In genomic region chr13:30720470-30720869, GRCh38 we compare ENCODE assay signal across 9 cellular contexts. TPM values are rescaled to one million over a fixed set of nuclear protein-coding genes. Genes with fewer than 3 reads are reported as not detected.
DNase-seq lines count a peak whose midpoint lies in the region; ATAC-seq and TF ChIP-seq lines count a peak whose summit lies in the region.
"Had no signal": no experiment of that assay in that cellular context is flagged by ENCODE, and none has a peak within 500 bp of the region (broad histone marks: within the 10 kb centered on the region; RNA-seq: fewer than 3 reads in every experiment).

No MANE protein-coding gene starts in this region.

- H3K9ac ChIP-seq in OCI-LY3 (ENCODE audit: low read length) (no peak overlapping the region; the same call in 1 of the 2 replicates), smooth muscle cell (ENCODE audit: low read depth) (no peak overlapping the region)

- H3K27ac Mint-ChIP-seq in mesothelial cell of epicardium: no peak overlapping the region

- peak overlapping the region; percentile 42 for H3K4me3 ChIP-seq in OCI-LY3 (ENCODE audit: low read length)
- H3K4me3 ChIP-seq in smooth muscle cell: no peak overlapping the region
- no peak overlapping the region for H3K4me3 ChIP-seq in tibial nerve

- ATAC-seq in GM18907 (IDR thresholded peaks at IDR 0.05; ENCODE audit: unreplicated experiment) (peak; percentile 73), HG02885 (IDR thresholded peaks at IDR 0.05; ENCODE audit: poor library complexity, unreplicated experiment) (peak; percentile 84)

- peaks cover 7% of the 10 kb centered on the region for H3F3A ChIP-seq in smooth muscle cell (ENCODE audit: low read depth)

- H3K4me3 Mint-ChIP-seq in mesothelial cell of epicardium: no peak overlapping the region

- H3K4me1 Mint-ChIP-seq in mesothelial cell of epicardium: peaks cover 6% of the 10 kb centered on the region

- H4K20me1 ChIP-seq in OCI-LY3 (ENCODE audit: insufficient read depth, low read length) (no peaks in the 10 kb centered on the region), smooth muscle cell (ENCODE audit: low read depth) (no peaks in the 10 kb centered on the region)

- H3K27me3 Mint-ChIP-seq in mesothelial cell of epicardium (ENCODE audit: low read depth): no peaks in the 10 kb centered on the region

- H3K36me3 Mint-ChIP-seq in mesothelial cell of epicardium: no peaks in the 10 kb centered on the region

- no peak for TF ChIP-seq POLR2A in tibial nerve (IDR thresholded peaks at IDR 0.05)

- no peaks in the 10 kb centered on the region for H3K9me3 Mint-ChIP-seq in mesothelial cell of epicardium

- H3K79me2 ChIP-seq in OCI-LY3 (ENCODE audit: low read length): no peaks in the 10 kb centered on the region
- H3K79me2 ChIP-seq in smooth muscle cell (ENCODE audit: low read depth): no peaks in the 10 kb centered on the region

- TF ChIP-seq EP300 in tibial nerve (IDR thresholded peaks at IDR 0.05): no peak

- peak overlapping the region; percentile 69 for H3K4me2 ChIP-seq in OCI-LY3 (ENCODE audit: low read length)
- peak overlapping the region; percentile 70 for H3K4me2 ChIP-seq in smooth muscle cell

- peaks cover 46% of the 10 kb centered on the region for H3K4me1 ChIP-seq in OCI-LY3 (ENCODE audit: low read length)
- peaks cover 5% of the 10 kb centered on the region for H3K4me1 ChIP-seq in smooth muscle cell (ENCODE audit: low read depth)
- H3K4me1 ChIP-seq in tibial nerve: peaks cover 0 to 7% (median 0%) of the 10 kb centered on the region in 4 donors

- H3K27ac ChIP-seq in OCI-LY3 (ENCODE audit: low read length) (peak overlapping the region; percentile 66), smooth muscle cell (ENCODE audit: low read depth) (peak overlapping the region; percentile 87), tibial nerve (no peak overlapping the region)

- TF ChIP-seq CTCF in OCI-LY3 (IDR thresholded peaks at IDR 0.05; ENCODE audit: low read depth, low read length): no peak
- no peak for TF ChIP-seq CTCF in smooth muscle cell (IDR thresholded peaks at IDR 0.05; ENCODE audit: borderline replicate concordance, insufficient read depth, poor library complexity, severe bottlenecking)
- TF ChIP-seq CTCF in tibial nerve (IDR thresholded peaks at IDR 0.05): no peak
- no peak for TF ChIP-seq CTCF in mesothelial cell of epicardium (IDR thresholded peaks at IDR 0.05; ENCODE audit: unreplicated experiment)

- no peaks in the 10 kb centered on the region for H3K36me3 ChIP-seq in OCI-LY3 (replicated peaks; ENCODE audit: low read depth, low read length)
- H3K36me3 ChIP-seq in smooth muscle cell (ENCODE audit: low read depth): no peaks in the 10 kb centered on the region
- H3K36me3 ChIP-seq in tibial nerve: no peaks in the 10 kb centered on the region

- H3K27me3 ChIP-seq in OCI-LY3 (ENCODE audit: low read depth, low read length) (peaks cover 30% of the 10 kb centered on the region), smooth muscle cell (ENCODE audit: low read depth) (no peaks in the 10 kb centered on the region), tibial nerve (no peaks in the 10 kb centered on the region)

- DNase-seq in smooth muscle cell (lab: John Stamatoyannopoulos, UW; ENCODE audit: unreplicated experiment) (no peak), tibial nerve (ENCODE audit: low spot score in 2 of 2) (no peak), epidermal melanocyte (ENCODE audit: insufficient read length, low spot score) (no peak), mesothelial cell of epicardium (ENCODE audit: low spot score in 2 of 2, unreplicated experiment in 2 of 2) (no peak)
- DNase-seq in activated naive CD4-positive, alpha-beta T cell treated with anti-CD3 and anti-CD28 coated beads, Interleukin-2, amount 50 U/mL, for 16 hours: no peak
- DNase-seq: NCI-H2171 had no signal

- H2AFZ ChIP-seq in OCI-LY3 (ENCODE audit: low read depth, low read length) (no peak overlapping the region), smooth muscle cell (ENCODE audit: low read depth) (no peak overlapping the region)

- H3K9me3 ChIP-seq in OCI-LY3 (ENCODE audit: insufficient read depth, low read length) (no peaks in the 10 kb centered on the region), smooth muscle cell (replicated peaks; ENCODE audit: low read depth) (no peaks in the 10 kb centered on the region), tibial nerve (no peaks in the 10 kb centered on the region)

RNA-seq across cellular contexts. Expression of gene ALOX5AP, which starts 14.9 kb away (rescaled TPM):
- total RNA-seq in smooth muscle cell: 2.6 TPM in 1 of 2 replicates, not detected in the other
- polyA plus RNA-seq in smooth muscle cell: 0.22 and 0.85 TPM in 2 replicates
- 10 to 100 TPM; 25.3 to 41.4 (median 33.1) TPM for total RNA-seq in tibial nerve
- 0.25 TPM in 2 of 3 replicates, not detected in the other for total RNA-seq in mesothelial cell of epicardium

Comparison
In these comparisons a context has a peak if more than half of its experiments do, and no peak if none do; other contexts are left out.
1. H3K27ac ChIP-seq: peak in OCI-LY3 (single experiment) and smooth muscle cell (single experiment); none in tibial nerve (0 of 4).